8 cellular contexts compared by ENCODE assay signal in the genomic region with DNA sequence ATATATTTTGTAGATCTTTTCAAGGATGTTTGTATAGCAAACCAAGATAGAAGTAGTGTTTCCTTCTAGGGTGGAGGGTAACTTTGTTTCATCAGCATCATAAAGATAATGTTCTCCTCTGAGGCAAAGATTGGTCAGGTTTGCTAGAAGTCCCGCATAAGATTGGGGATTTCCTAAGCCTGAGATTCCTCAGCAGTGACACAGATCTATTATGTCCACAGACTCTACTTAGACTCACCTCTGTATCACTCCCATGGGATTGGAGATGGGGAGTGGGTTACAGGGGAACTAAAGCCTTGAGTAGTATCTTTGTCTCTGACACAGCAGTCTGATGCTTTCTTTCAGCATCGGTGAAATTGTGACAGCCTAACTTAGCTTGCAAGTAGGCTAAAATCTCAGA.
DNase-seq lines count a peak whose midpoint lies in the region; TF ChIP-seq lines count a peak whose summit lies in the region.
"Not testable (repeated sequence)": the region's sequence is repeated elsewhere in the genome, so short reads cannot be mapped to it uniquely, and the experiment has no call there.

No MANE protein-coding gene starts in this region.

- not testable (repeated sequence) for H3F3A ChIP-seq in GM23248 (ENCODE audit: insufficient read depth)

- whole genome bisulfite sequencing in GM23248 (ENCODE audit: low coverage in 1 of 2, low lambda C conversion rate in 2 of 2, missing lambda C conversion rate in 2 of 2), 2 experiments: 51 to 65% methylated on average over 2 of the region's 2 CpGs

- H3K27me3 ChIP-seq in GM23248 (replicated peaks; ENCODE audit: insufficient read depth): not testable (repeated sequence)

- not testable (repeated sequence) for TF ChIP-seq CTCF in choroid plexus epithelial cell (conservative IDR thresholded peaks at IDR 0.05; ENCODE audit: low read depth, low read length); foreskin fibroblast (IDR thresholded peaks at IDR 0.05; ENCODE audit: low read depth, low read length)

- DNase-seq in A172 (ENCODE audit: low spot score) (peak; percentile 10), GM23248 (peak; percentile 44), NCI-H226 (peak; percentile 3), amniotic epithelial cell (ENCODE audit: low read depth) (peak; percentile 11), choroid plexus epithelial cell (ENCODE audit: low read depth) (peak; percentile 20), fibroblast of gingiva (ENCODE audit: low read depth) (peak; percentile 8), foreskin fibroblast (peak; percentile 15 to 24), renal cortical epithelial cell (ENCODE audit: low read depth) (peak; percentile 7)

- H2AFZ ChIP-seq in GM23248: not testable (repeated sequence)

- not testable (repeated sequence) for H3K9ac ChIP-seq in GM23248

- in situ Hi-C loops in GM23248 (cut with MboI): not testable (repeated sequence)

- H3K9me3 ChIP-seq in GM23248 (ENCODE audit: low read depth): not testable (repeated sequence)

- not testable (repeated sequence) for H3K9me2 ChIP-seq in GM23248 (ENCODE audit: insufficient read depth)

- 0 out of 2 replicates have a peak overlapping the region, but pooled peaks have one; percentile 17 for H3K27ac ChIP-seq in GM23248

- H3K4me3 ChIP-seq in GM23248; choroid plexus epithelial cell (ENCODE audit: low read depth, low read length); foreskin fibroblast (ENCODE audit: low read depth in 1 of 2, low read length in 2 of 2): not testable (repeated sequence)

- H3K36me3 ChIP-seq in GM23248 (ENCODE audit: low read depth): not testable (repeated sequence)

- not testable (repeated sequence) for H3K4me1 ChIP-seq in GM23248 (ENCODE audit: insufficient read depth)

- H3K79me2 ChIP-seq in GM23248 (ENCODE audit: insufficient read depth): not testable (repeated sequence)

- H4K20me1 ChIP-seq in GM23248 (ENCODE audit: insufficient read depth): not testable (repeated sequence)

- not testable (repeated sequence) for H3K4me2 ChIP-seq in GM23248 (ENCODE audit: unreplicated experiment)
